In genomic region chr18:23871410-23871809, GRCh38 we compare ENCODE assay signal across 9 cellular contexts.
DNase-seq lines count a peak whose midpoint lies in the region; ATAC-seq and TF ChIP-seq lines count a peak whose summit lies in the region.
"Had no signal": no experiment of that assay in that cellular context is flagged by ENCODE, and none has a peak within 500 bp of the region (broad histone marks: within the 10 kb centered on the region; RNA-seq: fewer than 3 reads in every experiment).

No MANE protein-coding gene starts in this region.

- no peak for TF ChIP-seq CTCF in activated B cell treated with CpG ODN at 0.5 μM for 24 hours (IDR thresholded peaks at IDR 0.05)

- H3K36me3 Mint-ChIP-seq in activated B cell treated with CpG ODN at 0.5 μM for 24 hours (ENCODE audit: low read depth) = no peaks in the 10 kb centered on the region
- H3K36me3 Mint-ChIP-seq: activated naive CD4-positive, alpha-beta T cell treated with anti-CD3 and anti-CD28 coated beads, Interleukin-2, amount 50 U/mL, for 24 hours had no signal

- H3K4me1 Mint-ChIP-seq in activated B cell treated with CpG ODN at 0.5 μM for 24 hours = peaks cover 29% of the 10 kb centered on the region

- H3K27me3 Mint-ChIP-seq in activated B cell treated with CpG ODN at 0.5 μM for 24 hours = peaks cover 6% of the 10 kb centered on the region
- H3K27me3 Mint-ChIP-seq: activated naive CD4-positive, alpha-beta T cell treated with anti-CD3 and anti-CD28 coated beads, Interleukin-2, amount 50 U/mL, for 24 hours had no signal

- peak overlapping the region; percentile 24 for H3K4me3 Mint-ChIP-seq in activated B cell treated with CpG ODN at 0.5 μM for 24 hours
- H3K4me3 Mint-ChIP-seq: activated naive CD4-positive, alpha-beta T cell treated with anti-CD3 and anti-CD28 coated beads, Interleukin-2, amount 50 U/mL, for 24 hours had no signal

- peak; percentile 80 for ATAC-seq in activated B cell treated with CpG ODN at 0.5 μM for 24 hours (ENCODE audit: low read depth)

- peak overlapping the region; percentile 7 for H3K27ac Mint-ChIP-seq in activated B cell treated with CpG ODN at 0.5 μM for 24 hours
- H3K27ac Mint-ChIP-seq: activated naive CD4-positive, alpha-beta T cell treated with anti-CD3 and anti-CD28 coated beads, Interleukin-2, amount 50 U/mL, for 24 hours had no signal

- intact Hi-C loops in activated B cell treated with CpG ODN at 0.5 μM for 24 hours (cut with micrococcal nuclease) = loop anchor here (10.0 kb wide), 1 partner anchor 63 kb away; no protein-coding TSS in a partner anchor

- DNase-seq in NCI-H1417 (lab: John Stamatoyannopoulos, UW) (peak; percentile 41 to 88 (median 70)), NCI-H1417 treated with DMSO at 0.1 percent for 48 hours (lab: John Stamatoyannopoulos, UW) (no peak), HT-29 (ENCODE audit: low spot score) (peak; percentile 56), activated B cell treated with CpG ODN at 0.5 μM for 24 hours (no peak), dermis blood vessel endothelial cell (peak; percentile 57), NCI-H2029 (lab: John Stamatoyannopoulos, UW) (no peak), NCI-H774 (lab: John Stamatoyannopoulos, UW) (no peak)
- DNase-seq in stimulated activated CD8-positive, alpha-beta memory T cell treated with anti-CD3 and anti-CD28 coated beads, Interleukin-12 subunit alpha, Interleukin-12 subunit beta, amount 100 ng/mL, for 24 hours (ENCODE audit: extremely low read depth) = peak; percentile 9

- no peaks in the 10 kb centered on the region for H3K9me3 Mint-ChIP-seq in activated B cell treated with CpG ODN at 0.5 μM for 24 hours
- H3K9me3 Mint-ChIP-seq: activated naive CD4-positive, alpha-beta T cell treated with anti-CD3 and anti-CD28 coated beads, Interleukin-2, amount 50 U/mL, for 24 hours had no signal

- CTCF ChIA-PET in activated B cell treated with CpG ODN at 0.5 μM for 24 hours (lab: Charles Lee) = interaction anchor here (0.8 kb wide), 1 partner anchor 47 kb away, joined by 4 read pairs; no protein-coding TSS in a partner anchor

- POLR2A ChIA-PET in activated B cell treated with CpG ODN at 0.5 μM for 24 hours (lab: Charles Lee) = no interaction called here

Comparison
In these comparisons a context has a peak if more than half of its experiments do, and no peak if none do; other contexts are left out.
1. DNase-seq: peak in NCI-H1417 (3 of 3), HT-29 (single experiment), dermis blood vessel endothelial cell (single experiment) and stimulated activated CD8-positive, alpha-beta memory T cell treated with anti-CD3 and anti-CD28 coated beads, Interleukin-12 subunit alpha, Interleukin-12 subunit beta, amount 100 ng/mL, for 24 hours (single experiment); none in NCI-H1417 treated with DMSO at 0.1 percent for 48 hours (single experiment), activated B cell treated with CpG ODN at 0.5 μM for 24 hours (single experiment), NCI-H2029 (single experiment) and NCI-H774 (single experiment).